Comparison of ENCODE assay signal across 27 cellular contexts in genomic region chr17:3641717-3642486, GRCh38. TPM values are rescaled to one million over a fixed set of nuclear protein-coding genes. Genes with fewer than 3 reads are reported as not detected.
DNase-seq lines count a peak whose midpoint lies in the region; ATAC-seq, FAIRE-seq and TF ChIP-seq lines count a peak whose summit lies in the region.
"Had no signal": no experiment of that assay in that cellular context is flagged by ENCODE, and none has a peak within 500 bp of the region (broad histone marks: within the 10 kb centered on the region; RNA-seq: fewer than 3 reads in every experiment).

No MANE protein-coding gene starts in this region.

- BruUV-seq in K562 (replicated peaks; lab: Mats Ljungman, UMichigan) = no TSS peak

- no peak overlapping the region for H2BK5ac ChIP-seq in mesendoderm (ENCODE audit: low read length)

- no peak overlapping the region for H3K56ac ChIP-seq in mesendoderm (ENCODE audit: low read length)

- H3K4me3 ChIP-seq in HEK293 (ENCODE audit: low read depth, low read length) = no peak overlapping the region
- H3K4me3 ChIP-seq in K562 = no peak overlapping the region
- no peak overlapping the region for H3K4me3 ChIP-seq in mesendoderm (ENCODE audit: low read length)
- no peak overlapping the region for H3K4me3 ChIP-seq in ascending aorta
- H3K4me3 ChIP-seq: adrenal gland, prostate gland, SJCRH30, upper lobe of right lung had no signal

- H2BK120ac ChIP-seq in mesendoderm (ENCODE audit: low read depth, low read length) = no peak overlapping the region

- H3K4me1 ChIP-seq in HEK293 (ENCODE audit: control insufficient read depth, insufficient read depth, low read length) (peaks cover 2% of the 10 kb centered on the region), K562 (replicated peaks in 1 of 2; ENCODE audit: control insufficient read depth in 2 of 2, insufficient read depth in 2 of 2, low read length in 2 of 2) (peaks cover 17 to 21% of the 10 kb centered on the region in 2 experiments), mesendoderm (ENCODE audit: control insufficient read depth, low read depth, low read length) (no peaks in the 10 kb centered on the region), ascending aorta (peaks cover 5 to 8% of the 10 kb centered on the region in 2 donors)
- H3K4me1 ChIP-seq: prostate gland, SJCRH30 had no signal

- no peak for DNase-seq in activated T-cell treated with anti-CD3 and anti-CD28 coated beads, Interleukin-2, amount 50 U/mL, for 24 hours
- no peak for DNase-seq in activated T-cell treated with anti-CD3 and anti-CD28 coated beads, Interleukin-2, amount 50 U/mL, for 1 hour
- peak in 2 of 4 experiments; percentile 17 to 34 for DNase-seq in K562 (ENCODE audit: extremely low read depth in 1 of 4, low spot score in 3 of 4)
- peak; percentile 63 for DNase-seq in mesendoderm
- no peak for DNase-seq in ascending aorta (ENCODE audit: low spot score in 2 of 2)
- DNase-seq in GM10248 (ENCODE audit: extremely low spot score) = no peak
- DNase-seq: activated CD4-positive, alpha-beta T cell treated with anti-CD3 and anti-CD28 coated beads, Interleukin-2, amount 10 ng/mL, durations not matched to agents 7 days and 5 days; activated CD8-positive, alpha-beta memory T cell treated with anti-CD3 and anti-CD28 coated beads, Interleukin-2, amount 50 U/mL, for 4 hours; adrenal gland; AML-193; cortex of kidney; GDM1; GOT3; islet precursor cell; mesenchymal stem cell; NCI-H1092 treated with DMSO at 0.1 percent for 48 hours; NCI-H2029; NCI-H2227 treated with DMSO at 0.1 percent for 48 hours; NCI-H69; SJCRH30; upper lobe of right lung had no signal

- WGBS in K562 (ENCODE audit: insufficient coverage, low coverage, missing lambda C conversion rate) = 41% methylated on average over 7 of the region's 19 CpGs
- WGBS in mesendoderm (ENCODE audit: extremely low coverage, insufficient coverage, low lambda C conversion rate) = no CpG with 5 or more reads among the region's 19 CpGs

- H3K27ac ChIP-seq in HEK293 (ENCODE audit: extremely low read depth, low read depth, low read length) = no peak overlapping the region
- no peak overlapping the region for H3K27ac ChIP-seq in K562 (ENCODE audit: extremely low read depth, low read depth, low read length)
- H3K27ac ChIP-seq in mesendoderm (ENCODE audit: low read depth, low read length) = no peak overlapping the region
- no peak overlapping the region for H3K27ac ChIP-seq in ascending aorta
- H3K27ac ChIP-seq: neutrophil, prostate gland, SJCRH30, upper lobe of right lung had no signal

- H4K8ac ChIP-seq in mesendoderm (ENCODE audit: low read depth, low read length) = no peak overlapping the region

- peaks cover 64% of the 10 kb centered on the region for H3K36me3 Mint-ChIP-seq in activated T-cell treated with anti-CD3 and anti-CD28 coated beads, Interleukin-2, amount 50 U/mL, for 24 hours (ENCODE audit: low read depth)

- H3K9me3 ChIP-seq in HEK293 (ENCODE audit: control insufficient read depth, insufficient read depth, low read depth, low read length) (no peaks in the 10 kb centered on the region), K562 (replicated peaks; ENCODE audit: control insufficient read depth, insufficient read depth, low read depth, low read length) (no peaks in the 10 kb centered on the region), ascending aorta (no peaks in the 10 kb centered on the region)
- H3K9me3 ChIP-seq: adrenal gland, neutrophil, prostate gland, SJCRH30, upper lobe of right lung had no signal

- ATAC-seq in K562 (no peak), HG03432 (IDR thresholded peaks at IDR 0.05; ENCODE audit: unreplicated experiment) (no peak)
- ATAC-seq: upper lobe of right lung had no signal

- H3K23ac ChIP-seq in mesendoderm (ENCODE audit: low read length) = no peak overlapping the region

- H3K27me3 ChIP-seq in K562 (ENCODE audit: control insufficient read depth in 2 of 2, insufficient read depth in 2 of 2, low read length in 2 of 2) = no peaks in the 10 kb centered on the region
- no peaks in the 10 kb centered on the region for H3K27me3 ChIP-seq in mesendoderm (ENCODE audit: insufficient read depth, low read length, poor library complexity)
- no peaks in the 10 kb centered on the region for H3K27me3 ChIP-seq in ascending aorta
- H3K27me3 ChIP-seq: adrenal gland, neutrophil, SJCRH30, upper lobe of right lung had no signal

- TF ChIP-seq CTCF in HEK293 (tag by site-specific recombination; IDR thresholded peaks at IDR 0.05) (no peak), K562 (IDR thresholded peaks at IDR 0.05 in 2 of 3, conservative IDR thresholded peaks at IDR 0.05 in 1 of 3; ENCODE audit: insufficient read depth in 2 of 3, low read depth in 1 of 3, low read length in 3 of 3) (no peak), ascending aorta (IDR thresholded peaks at IDR 0.05) (no peak), GM10248 (IDR thresholded peaks at IDR 0.05; ENCODE audit: control extremely low read depth, extremely low read depth, low read depth, missing control alignments) (no peak)

- intact Hi-C loops in K562 (cut with micrococcal nuclease) (no loop called here), ascending aorta (cut with DNase I) (no loop called here)

- no peaks in the 10 kb centered on the region for H3K9me3 Mint-ChIP-seq in activated T-cell treated with anti-CD3 and anti-CD28 coated beads, Interleukin-2, amount 50 U/mL, for 24 hours
- H3K9me3 Mint-ChIP-seq: activated CD4-positive, alpha-beta T cell treated with anti-CD3 and anti-CD28 coated beads, Interleukin-2, amount 10 ng/mL, durations not matched to agents 7 days and 5 days had no signal

- peaks cover 58% of the 10 kb centered on the region for H3K4me1 Mint-ChIP-seq in activated T-cell treated with anti-CD3 and anti-CD28 coated beads, Interleukin-2, amount 50 U/mL, for 24 hours (ENCODE audit: low read depth)

- CTCF ChIA-PET in HEK293 (lab: Yijun Ruan, JAX) = no interaction called here
- CTCF ChIA-PET in K562 (lab: Yijun Ruan, JAX; ENCODE audit: low intra/inter-chr PET ratio) = no interaction called here
- CTCF ChIA-PET in GM10248 (lab: Yijun Ruan, JAX) = no interaction called here

- no peak overlapping the region for H3K4ac ChIP-seq in mesendoderm (ENCODE audit: low read depth, low read length)

- no peaks in the 10 kb centered on the region for H3K79me1 ChIP-seq in mesendoderm (ENCODE audit: low read length)

- H4K20me1 ChIP-seq in K562 (replicated peaks; ENCODE audit: control insufficient read depth, insufficient read depth, low read length) = no peaks in the 10 kb centered on the region

- H3K9me1 ChIP-seq in K562 (ENCODE audit: control insufficient read depth, insufficient read depth, low read length) = no peaks in the 10 kb centered on the region

- no peak overlapping the region for H3K18ac ChIP-seq in mesendoderm (ENCODE audit: low read length)

- TF ChIP-seq EP300 in K562 (IDR thresholded peaks at IDR 0.05; ENCODE audit: low read length) = peak; percentile 39

- in situ Hi-C loops in K562 (cut with MboI) = no loop called here

- FAIRE-seq in K562 (lab: Jason Lieb, UNC) = no peak
- FAIRE-seq: bronchial epithelial cell, RCC 7860 had no signal

- no peak overlapping the region for H3K9ac ChIP-seq in K562 (ENCODE audit: insufficient read depth in 1 of 2, low read depth in 2 of 2, low read length in 2 of 2)
- H3K9ac ChIP-seq in mesendoderm (ENCODE audit: low read length) = no peak overlapping the region

- H4K5ac ChIP-seq in mesendoderm (ENCODE audit: low read length) = no peak overlapping the region

- no peak overlapping the region for H3K4me2 ChIP-seq in K562 (ENCODE audit: insufficient read depth, low read length)
- no peak overlapping the region for H3K4me2 ChIP-seq in mesendoderm (ENCODE audit: low read length)

- H2BK15ac ChIP-seq in mesendoderm (replicated peaks; ENCODE audit: low read depth) = no peak overlapping the region

- TF ChIP-seq POLR2A in K562 (conservative IDR thresholded peaks at IDR 0.05) = no peak

- H3K79me2 ChIP-seq in K562 (ENCODE audit: control insufficient read depth, insufficient read depth, low read length) (peaks cover 3% of the 10 kb centered on the region; the same call in 2 of the 3 replicates), mesendoderm (ENCODE audit: control insufficient read depth, insufficient read depth, low read length) (no peaks in the 10 kb centered on the region)

- H3K27ac Mint-ChIP-seq in activated T-cell treated with anti-CD3 and anti-CD28 coated beads, Interleukin-2, amount 50 U/mL, for 24 hours = peak overlapping the region; percentile 66
- H3K27ac Mint-ChIP-seq: activated CD4-positive, alpha-beta T cell treated with anti-CD3 and anti-CD28 coated beads, Interleukin-2, amount 10 ng/mL, durations not matched to agents 7 days and 5 days had no signal

- H3K36me3 ChIP-seq in HEK293 (ENCODE audit: control insufficient read depth in 2 of 2, insufficient read depth in 1 of 2, low read length in 2 of 2) = peaks cover 4 to 31% of the 10 kb centered on the region in 2 experiments; a peak in 2 of 3 replicates
- H3K36me3 ChIP-seq in K562 (ENCODE audit: control insufficient read depth, insufficient read depth, low read length) = peaks cover 3% of the 10 kb centered on the region; the same call in 1 of the 3 replicates
- peaks cover 2% of the 10 kb centered on the region for H3K36me3 ChIP-seq in mesendoderm (ENCODE audit: control insufficient read depth, insufficient read depth, low read length)
- peaks cover 12 to 16% of the 10 kb centered on the region in 2 donors for H3K36me3 ChIP-seq in ascending aorta
- H3K36me3 ChIP-seq: neutrophil, prostate gland, SJCRH30 had no signal

- H2AK5ac ChIP-seq in mesendoderm (ENCODE audit: low read length) = no peak overlapping the region

- H3K4me3 Mint-ChIP-seq in activated T-cell treated with anti-CD3 and anti-CD28 coated beads, Interleukin-2, amount 50 U/mL, for 24 hours = no peak overlapping the region
- H3K4me3 Mint-ChIP-seq: activated CD4-positive, alpha-beta T cell treated with anti-CD3 and anti-CD28 coated beads, Interleukin-2, amount 10 ng/mL, durations not matched to agents 7 days and 5 days had no signal

- H3K27me3 Mint-ChIP-seq in activated T-cell treated with anti-CD3 and anti-CD28 coated beads, Interleukin-2, amount 50 U/mL, for 24 hours = no peaks in the 10 kb centered on the region
- H3K27me3 Mint-ChIP-seq: activated CD4-positive, alpha-beta T cell treated with anti-CD3 and anti-CD28 coated beads, Interleukin-2, amount 10 ng/mL, durations not matched to agents 7 days and 5 days had no signal

- TF ChIP-seq RAD21 in K562 (CRISPR knock-in tag; conservative IDR thresholded peaks at IDR 0.05 in 1 of 2, IDR thresholded peaks at IDR 0.05 in 1 of 2) = no peak

- H2AFZ ChIP-seq in K562 (ENCODE audit: low read depth, low read length) = no peak overlapping the region

- POLR2A ChIA-PET in HEK293 (lab: Yijun Ruan, JAX) = no interaction called here
- POLR2A ChIA-PET in K562 (lab: Yijun Ruan, JAX) = interaction anchor here (0.6 kb wide), 1 partner anchor 17 kb away, joined by 3 read pairs; no protein-coding TSS in a partner anchor
- POLR2A ChIA-PET in GM10248 (lab: Yijun Ruan, JAX) = no interaction called here

RNA-seq across cellular contexts. Expression of gene CTNS, which starts 5.3 kb away (rescaled TPM):
- total RNA-seq in K562 (2011; cell fraction: chromatin; rRNA removed; ENCODE audit: low replicate concordance) = 9.1 and 19.9 TPM in 2 replicates
- total RNA-seq in K562 (2011; cell fraction: nucleolus; rRNA removed) = 15.8 and 19.3 TPM in 2 replicates
- total RNA-seq in K562 (2011; cell fraction: nucleoplasm; rRNA removed) = 11.6 and 13.5 TPM in 2 replicates
- total RNA-seq in K562 (2014; rRNA removed) (4.8 and 5.6 TPM in 2 replicates), K562 (2014; rRNA removed; fragmentation: Illumina TruSeq; extraction: Trizol) (3.5 TPM in 2 replicates), K562 (2015; rRNA removed; fragmentation: Illumina TruSeq; extraction: Trizol) (4.9 and 5.8 TPM in 2 replicates), K562 (2021) (6.2 and 7.3 TPM in 2 replicates), ascending aorta (16.7 TPM)
- polyA plus RNA-seq in K562 (2011; rRNA removed) (4.2 and 4.6 TPM in 2 replicates), K562 (2014; fragmentation: Illumina TruSeq; extraction: Trizol) (6.7 and 7.8 TPM in 2 replicates), K562 (2014; fragmentation: Nextera tagmentation; extraction: Ambion mirVana) (1 to 10 TPM in 1 of 2 experiments, under 1 TPM in 1; 0.66 to 1.0 TPM), K562 (2014; rRNA removed) (6.0 and 8.4 TPM in 2 replicates)
- 5.2 and 8.5 TPM in 2 replicates for polyA plus RNA-seq in K562 (2011; cell fraction: cytosol; rRNA removed)
- 13.9 and 17.9 TPM in 2 replicates for polyA plus RNA-seq in K562 (2011; cell fraction: nucleus; rRNA removed)
- 6.4 and 12.1 TPM in 2 replicates for polyA plus RNA-seq in K562 (2012)
- polyA minus RNA-seq in K562 (2011; rRNA and poly(A)+ RNA removed) = 3.3 and 5.8 TPM in 2 replicates
- polyA minus RNA-seq in K562 (2011; cell fraction: cytosol; rRNA and poly(A)+ RNA removed) = 2.8 and 3.9 TPM in 2 replicates
- polyA minus RNA-seq in K562 (2011; cell fraction: nucleus; rRNA and poly(A)+ RNA removed) = 3.4 and 4.1 TPM in 2 replicates
- 15.3 TPM for polyA plus RNA-seq in mesendoderm (2013, experiment 1 of 2)
- polyA plus RNA-seq in mesendoderm (2013, experiment 2 of 2) = 16.5 TPM

RNA-seq across cellular contexts. Expression of gene SHPK, which starts 5.9 kb away (rescaled TPM):
- total RNA-seq in K562 (2011; cell fraction: chromatin; rRNA removed; ENCODE audit: low replicate concordance) = 13.0 and 29.8 TPM in 2 replicates
- 18.3 and 19.6 TPM in 2 replicates for total RNA-seq in K562 (2011; cell fraction: nucleolus; rRNA removed)
- 12.8 and 15.2 TPM in 2 replicates for total RNA-seq in K562 (2011; cell fraction: nucleoplasm; rRNA removed)
- total RNA-seq in K562 (2014; rRNA removed) = 16.3 and 20.2 TPM in 2 replicates
- 7.2 and 10.0 TPM in 2 replicates for total RNA-seq in K562 (2014; rRNA removed; fragmentation: Illumina TruSeq; extraction: Trizol)
- 11.8 and 12.3 TPM in 2 replicates for total RNA-seq in K562 (2015; rRNA removed; fragmentation: Illumina TruSeq; extraction: Trizol)
- total RNA-seq in K562 (2021) = 14.2 and 14.9 TPM in 2 replicates
- 12.6 and 13.1 TPM in 2 replicates for polyA plus RNA-seq in K562 (2011; rRNA removed)
- polyA plus RNA-seq in K562 (2011; cell fraction: cytosol; rRNA removed) = 17.7 and 23.1 TPM in 2 replicates
- 5.7 and 9.0 TPM in 2 replicates for polyA plus RNA-seq in K562 (2011; cell fraction: nucleus; rRNA removed)
- polyA plus RNA-seq in K562 (2012) = 9.8 and 10.4 TPM in 2 replicates
- 12.2 and 12.8 TPM in 2 replicates for polyA plus RNA-seq in K562 (2014; fragmentation: Illumina TruSeq; extraction: Trizol)
- 1 to 10 TPM; 2.5 to 2.6 TPM for polyA plus RNA-seq in K562 (2014; fragmentation: Nextera tagmentation; extraction: Ambion mirVana)
- polyA plus RNA-seq in K562 (2014; rRNA removed) = 10.5 and 11.2 TPM in 2 replicates
- 13.5 and 19.8 TPM in 2 replicates for polyA minus RNA-seq in K562 (2011; rRNA and poly(A)+ RNA removed)
- 15.0 and 15.7 TPM in 2 replicates for polyA minus RNA-seq in K562 (2011; cell fraction: cytosol; rRNA and poly(A)+ RNA removed)
- 4.7 and 6.9 TPM in 2 replicates for polyA minus RNA-seq in K562 (2011; cell fraction: nucleus; rRNA and poly(A)+ RNA removed)
- polyA plus RNA-seq in mesendoderm (2013, experiment 1 of 2) = 18.6 TPM
- polyA plus RNA-seq in mesendoderm (2013, experiment 2 of 2) = 18.9 TPM
- total RNA-seq in ascending aorta = 0.32 TPM

RNA-seq across cellular contexts. Expression of gene TAX1BP3, which starts 26.5 kb away (rescaled TPM):
- 6.8 and 15.3 TPM in 2 replicates for total RNA-seq in K562 (2011; cell fraction: chromatin; rRNA removed; ENCODE audit: low replicate concordance)
- total RNA-seq in K562 (2011; cell fraction: nucleolus; rRNA removed) = 6.2 and 10.7 TPM in 2 replicates
- total RNA-seq in K562 (2011; cell fraction: nucleoplasm; rRNA removed) = 6.9 and 7.4 TPM in 2 replicates
- total RNA-seq in K562 (2014; rRNA removed) (10.9 and 17.5 TPM in 2 replicates), K562 (2014; rRNA removed; fragmentation: Illumina TruSeq; extraction: Trizol) (4.1 and 4.4 TPM in 2 replicates), K562 (2015; rRNA removed; fragmentation: Illumina TruSeq; extraction: Trizol) (7.9 and 8.2 TPM in 2 replicates), K562 (2021) (14.5 and 15.4 TPM in 2 replicates), ascending aorta (165 TPM)
- polyA plus RNA-seq in K562 (2011; rRNA removed) (6.2 and 10.7 TPM in 2 replicates), K562 (2014; fragmentation: Illumina TruSeq; extraction: Trizol) (5.8 and 13.9 TPM in 2 replicates), K562 (2014; fragmentation: Nextera tagmentation; extraction: Ambion mirVana) (1 to 10 TPM in 1 of 2 experiments, under 1 TPM in 1; 0.99 to 2.5 TPM), K562 (2014; rRNA removed) (6.4 and 8.5 TPM in 2 replicates)
- polyA plus RNA-seq in K562 (2011; cell fraction: cytosol; rRNA removed) = 17.1 and 21.8 TPM in 2 replicates
- 9.7 and 10.7 TPM in 2 replicates for polyA plus RNA-seq in K562 (2011; cell fraction: nucleus; rRNA removed)
- polyA plus RNA-seq in K562 (2012) = 13.4 and 18.9 TPM in 2 replicates
- 4.4 and 4.6 TPM in 2 replicates for polyA minus RNA-seq in K562 (2011; rRNA and poly(A)+ RNA removed)
- 12.2 and 13.9 TPM in 2 replicates for polyA minus RNA-seq in K562 (2011; cell fraction: cytosol; rRNA and poly(A)+ RNA removed)
- 3.5 and 5.0 TPM in 2 replicates for polyA minus RNA-seq in K562 (2011; cell fraction: nucleus; rRNA and poly(A)+ RNA removed)
- 59.8 TPM for polyA plus RNA-seq in mesendoderm (2013, experiment 1 of 2)
- polyA plus RNA-seq in mesendoderm (2013, experiment 2 of 2) = 59.8 TPM

RNA-seq across cellular contexts. Expression of gene EMC6, which starts 26.7 kb away (rescaled TPM):
- total RNA-seq in K562 (2011; cell fraction: chromatin; rRNA removed; ENCODE audit: low replicate concordance) = 4.0 and 10.0 TPM in 2 replicates
- total RNA-seq in K562 (2011; cell fraction: nucleolus; rRNA removed) = 19.6 and 26.2 TPM in 2 replicates
- total RNA-seq in K562 (2011; cell fraction: nucleoplasm; rRNA removed) = 12.8 and 13.0 TPM in 2 replicates
- 27.7 and 40.0 TPM in 2 replicates for total RNA-seq in K562 (2014; rRNA removed)
- total RNA-seq in K562 (2014; rRNA removed; fragmentation: Illumina TruSeq; extraction: Trizol) = 17.6 and 18.8 TPM in 2 replicates
- total RNA-seq in K562 (2015; rRNA removed; fragmentation: Illumina TruSeq; extraction: Trizol) = 31.7 and 34.3 TPM in 2 replicates
- 57.3 and 57.8 TPM in 2 replicates for total RNA-seq in K562 (2021)
- polyA plus RNA-seq in K562 (2011; rRNA removed) = 22.8 and 24.3 TPM in 2 replicates
- polyA plus RNA-seq in K562 (2011; cell fraction: cytosol; rRNA removed) = 57.6 and 175 TPM in 2 replicates
- 17.9 and 22.6 TPM in 2 replicates for polyA plus RNA-seq in K562 (2011; cell fraction: nucleus; rRNA removed)
- 36.5 and 40.8 TPM in 2 replicates for polyA plus RNA-seq in K562 (2012)
- polyA plus RNA-seq in K562 (2014; fragmentation: Illumina TruSeq; extraction: Trizol) = 24.9 and 28.6 TPM in 2 replicates
- polyA plus RNA-seq in K562 (2014; fragmentation: Nextera tagmentation; extraction: Ambion mirVana) = 1 to 10 TPM; 2.9 to 6.8 TPM
- 136 and 159 TPM in 2 replicates for polyA plus RNA-seq in K562 (2014; rRNA removed)
- polyA minus RNA-seq in K562 (2011; rRNA and poly(A)+ RNA removed) = 3.3 TPM in 2 replicates
- polyA minus RNA-seq in K562 (2011; cell fraction: cytosol; rRNA and poly(A)+ RNA removed) = 19.3 and 19.9 TPM in 2 replicates
- polyA minus RNA-seq in K562 (2011; cell fraction: nucleus; rRNA and poly(A)+ RNA removed) = 6.3 and 8.0 TPM in 2 replicates
- polyA plus RNA-seq in mesendoderm (2013, experiment 1 of 2) = 182 TPM
- 181 TPM for polyA plus RNA-seq in mesendoderm (2013, experiment 2 of 2)
- 75.0 TPM for total RNA-seq in ascending aorta

RNA-seq across cellular contexts. Expression of gene TRPV1, which starts 32.7 kb away (rescaled TPM):
- total RNA-seq in K562 (2011; cell fraction: chromatin; rRNA removed; ENCODE audit: low replicate concordance) = 0.83 and 2.1 TPM in 2 replicates
- 0.83 and 1.1 TPM in 2 replicates for total RNA-seq in K562 (2011; cell fraction: nucleolus; rRNA removed)
- 0.44 and 1.9 TPM in 2 replicates for total RNA-seq in K562 (2011; cell fraction: nucleoplasm; rRNA removed)
- 0.08 TPM in 1 of 2 replicates, not detected in the other for total RNA-seq in K562 (2014; rRNA removed)
- total RNA-seq in K562 (2014; rRNA removed; fragmentation: Illumina TruSeq; extraction: Trizol) = 0.11 TPM in 1 of 2 replicates, not detected in the other
- total RNA-seq in K562 (2015; rRNA removed; fragmentation: Illumina TruSeq; extraction: Trizol) = 0.15 TPM in 1 of 2 replicates, not detected in the other
- total RNA-seq in K562 (2021) = 0.11 and 0.20 TPM in 2 replicates
- polyA plus RNA-seq in K562 (2011; rRNA removed) = 0.12 and 0.18 TPM in 2 replicates
- 0.09 and 0.27 TPM in 2 replicates for polyA plus RNA-seq in K562 (2011; cell fraction: cytosol; rRNA removed)
- polyA plus RNA-seq in K562 (2011; cell fraction: nucleus; rRNA removed) = 0.38 and 0.42 TPM in 2 replicates
- polyA plus RNA-seq in K562 (2012) = 0.13 and 0.58 TPM in 2 replicates
- 0.09 and 0.12 TPM in 2 replicates for polyA plus RNA-seq in K562 (2014; fragmentation: Illumina TruSeq; extraction: Trizol)
- under 1 TPM in 1 of 2 experiments, not detected in 1; 0.01 TPM for polyA plus RNA-seq in K562 (2014; fragmentation: Nextera tagmentation; extraction: Ambion mirVana)
- polyA plus RNA-seq in K562 (2014; rRNA removed) = 0.09 and 0.12 TPM in 2 replicates
- polyA minus RNA-seq in K562 (2011; rRNA and poly(A)+ RNA removed) = 0.48 TPM in 1 of 2 replicates, not detected in the other
- 0.91 TPM in 1 of 2 replicates, not detected in the other for polyA minus RNA-seq in K562 (2011; cell fraction: cytosol; rRNA and poly(A)+ RNA removed)
- 0.27 and 0.44 TPM in 2 replicates for polyA minus RNA-seq in K562 (2011; cell fraction: nucleus; rRNA and poly(A)+ RNA removed)
- 0.81 TPM for polyA plus RNA-seq in mesendoderm (2013, experiment 1 of 2)
- 0.76 TPM for polyA plus RNA-seq in mesendoderm (2013, experiment 2 of 2)
- total RNA-seq in ascending aorta = 15.9 TPM
